In the genomic region with DNA sequence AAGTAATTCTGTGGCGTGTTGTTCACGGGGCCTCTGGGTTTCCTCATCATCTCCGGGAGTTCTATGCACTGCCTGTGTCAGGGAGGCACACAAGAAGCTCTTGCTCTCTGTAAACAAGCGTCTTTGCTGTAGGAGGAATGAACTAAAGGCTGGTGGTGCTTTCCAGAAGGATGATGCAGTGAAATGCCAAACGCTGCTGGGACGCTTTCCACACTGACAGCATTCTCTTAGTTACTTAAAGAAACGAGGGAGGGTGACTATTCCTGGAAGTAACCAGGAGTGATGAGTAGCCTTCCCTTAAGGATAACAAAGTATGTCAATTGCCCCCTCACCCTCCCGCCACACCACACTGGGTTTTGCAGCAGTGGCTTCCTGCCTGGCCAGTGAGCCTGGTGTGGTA, we compare ENCODE assay signal across 16 cellular contexts. TPM values are rescaled to one million over a fixed set of nuclear protein-coding genes. Genes with fewer than 3 reads are reported as not detected.
DNase-seq lines count a peak whose midpoint lies in the region; ATAC-seq lines count a peak whose summit lies in the region.
"Had no signal": no experiment of that assay in that cellular context is flagged by ENCODE, and none has a peak within 500 bp of the region (broad histone marks: within the 10 kb centered on the region; RNA-seq: fewer than 3 reads in every experiment).

No MANE protein-coding gene starts in this region.

- no peaks in the 10 kb centered on the region for H3K27me3 ChIP-seq in mesendoderm (ENCODE audit: insufficient read depth, low read length, poor library complexity)

- no peak overlapping the region for H3K4me2 ChIP-seq in mesendoderm (ENCODE audit: low read length)

- H2BK5ac ChIP-seq in mesendoderm (ENCODE audit: low read length) = no peak overlapping the region

- no peak overlapping the region for H4K8ac ChIP-seq in mesendoderm (ENCODE audit: low read depth, low read length)

- H3K56ac ChIP-seq in mesendoderm (ENCODE audit: low read length) = no peak overlapping the region

- H2BK120ac ChIP-seq in mesendoderm (ENCODE audit: low read depth, low read length) = no peak overlapping the region

- DNase-seq in GM03348 (ENCODE audit: low spot score) = peak; percentile 59
- peak; percentile 45 for DNase-seq in astrocyte of the hippocampus (ENCODE audit: low read depth, low spot score)
- DNase-seq in inferior parietal cortex (ENCODE audit: extremely low spot score) = peak; percentile 24
- DNase-seq in skeletal muscle cell (ENCODE audit: low read depth) = peak; percentile 69
- no peak for DNase-seq in activated gamma-delta T cell treated with Interleukin-2 at 50 U/mL for 16 hours
- no peak for DNase-seq in DMS114 treated with DMSO at 0.1 percent for 48 hours (lab: John Stamatoyannopoulos, UW; ENCODE audit: unreplicated experiment)
- no peak for DNase-seq in mesendoderm
- DNase-seq: activated CD8-positive, alpha-beta T cell treated with anti-CD3 and anti-CD28 coated beads for 36 hours; activated effector memory CD4-positive, alpha-beta T cell treated with Interleukin-2 at 50 U/mL for 16 hours; CD4-positive, CD25-positive, alpha-beta regulatory T cell; effector memory CD8-positive, alpha-beta T cell; NCI-H1417; SIG-M5 had no signal

- H3K27ac ChIP-seq in mesendoderm (ENCODE audit: low read depth, low read length) = no peak overlapping the region
- H3K27ac ChIP-seq: prostate gland had no signal

- H3K36me3 ChIP-seq in mesendoderm (ENCODE audit: control insufficient read depth, insufficient read depth, low read length) = no peaks in the 10 kb centered on the region
- H3K36me3 ChIP-seq: prostate gland had no signal

- H3K18ac ChIP-seq in mesendoderm (ENCODE audit: low read length) = no peak overlapping the region

- H2BK15ac ChIP-seq in mesendoderm (replicated peaks; ENCODE audit: low read depth) = no peak overlapping the region

- H3K79me1 ChIP-seq in mesendoderm (ENCODE audit: low read length) = no peaks in the 10 kb centered on the region

- H3K9ac ChIP-seq in mesendoderm (ENCODE audit: low read length) = no peak overlapping the region

- H2AK5ac ChIP-seq in mesendoderm (ENCODE audit: low read length) = no peak overlapping the region

- H3K4me1 ChIP-seq in mesendoderm (ENCODE audit: control insufficient read depth, low read depth, low read length) = no peaks in the 10 kb centered on the region
- H3K4me1 ChIP-seq: prostate gland had no signal

- no CpG with 5 or more reads among the region's 8 CpGs for WGBS in mesendoderm (ENCODE audit: extremely low coverage, insufficient coverage, low lambda C conversion rate)

- ATAC-seq in GM19463 (IDR thresholded peaks at IDR 0.05; ENCODE audit: unreplicated experiment) = no peak
- ATAC-seq: activated CD8-positive, alpha-beta T cell treated with anti-CD3 and anti-CD28 coated beads for 36 hours; effector memory CD8-positive, alpha-beta T cell; K562 had no signal

- no peak overlapping the region for H3K23ac ChIP-seq in mesendoderm (ENCODE audit: low read length)

- H3K79me2 ChIP-seq in mesendoderm (ENCODE audit: control insufficient read depth, insufficient read depth, low read length) = no peaks in the 10 kb centered on the region

- H4K5ac ChIP-seq in mesendoderm (ENCODE audit: low read length) = no peak overlapping the region

- H3K4me3 ChIP-seq in skeletal muscle cell (ENCODE audit: low read depth, low read length) (no peak overlapping the region), mesendoderm (ENCODE audit: low read length) (no peak overlapping the region)
- H3K4me3 ChIP-seq: K562, prostate gland had no signal

- no peak overlapping the region for H3K4ac ChIP-seq in mesendoderm (ENCODE audit: low read depth, low read length)

RNA-seq across cellular contexts. Expression of gene NUP50, which starts 38.5 kb away (rescaled TPM):
- polyA plus RNA-seq in mesendoderm (2013, experiment 1 of 2) = 68.7 TPM
- 68.1 TPM for polyA plus RNA-seq in mesendoderm (2013, experiment 2 of 2)

Comparison
In these comparisons a context has a peak if more than half of its experiments do, and no peak if none do; other contexts are left out.
1. DNase-seq: peak in GM03348 (single experiment), astrocyte of the hippocampus (single experiment), inferior parietal cortex (single experiment) and skeletal muscle cell (single experiment); none in activated gamma-delta T cell treated with Interleukin-2 at 50 U/mL for 16 hours (single experiment), DMS114 treated with DMSO at 0.1 percent for 48 hours (single experiment) and mesendoderm (single experiment).